32 cellular contexts compared by ENCODE assay signal in genomic region chr16:1519831-1520230, GRCh38. TPM values are rescaled to one million over a fixed set of nuclear protein-coding genes. Genes with fewer than 3 reads are reported as not detected.
DNase-seq lines count a peak whose midpoint lies in the region; ATAC-seq, FAIRE-seq and TF ChIP-seq lines count a peak whose summit lies in the region.
"Had no signal": no experiment of that assay in that cellular context is flagged by ENCODE, and none has a peak within 500 bp of the region (broad histone marks: within the 10 kb centered on the region; RNA-seq: fewer than 3 reads in every experiment).

No MANE protein-coding gene starts in this region.

- H3K36me3 ChIP-seq in K562 (ENCODE audit: control insufficient read depth, insufficient read depth, low read length), result no peaks in the 10 kb centered on the region
- H3K36me3 ChIP-seq: BE2C had no signal

- no peak for TF ChIP-seq RAD21 in K562 (CRISPR knock-in tag; conservative IDR thresholded peaks at IDR 0.05 in 1 of 2, IDR thresholded peaks at IDR 0.05 in 1 of 2)

- peak; percentile 19 for ATAC-seq in stimulated activated naive CD8-positive, alpha-beta T cell treated with anti-CD3 and anti-CD28 coated beads, Interleukin-15, amount 100 ng/mL, for 72 hours
- no peak for ATAC-seq in stimulated activated naive CD8-positive, alpha-beta T cell treated with anti-CD3 and anti-CD28 coated beads, Interleukin-15, Interleukin-2, amounts not matched to agents 100 U/mL and 50 U/mL, for 24 hours
- no peak for ATAC-seq in K562
- ATAC-seq in stimulated activated effector memory CD8-positive, alpha-beta T cell treated with anti-CD3 and anti-CD28 coated beads, Interleukin-12 subunit alpha, Interleukin-12 subunit beta, amount 100 ng/mL, for 72 hours, result peak; percentile 12
- ATAC-seq in GM19035 (IDR thresholded peaks at IDR 0.05; ENCODE audit: unreplicated experiment), result no peak
- ATAC-seq in GM18868 (IDR thresholded peaks at IDR 0.05; ENCODE audit: unreplicated experiment), result no peak
- no peak for ATAC-seq in GM21825 (IDR thresholded peaks at IDR 0.05; ENCODE audit: unreplicated experiment)
- ATAC-seq: GM12878 had no signal

- no peaks in the 10 kb centered on the region for H3K9me3 Mint-ChIP-seq in stimulated activated naive CD8-positive, alpha-beta T cell treated with anti-CD3 and anti-CD28 coated beads, Interleukin-15, amount 100 ng/mL, for 72 hours
- H3K9me3 Mint-ChIP-seq in stimulated activated effector memory CD8-positive, alpha-beta T cell treated with anti-CD3 and anti-CD28 coated beads, Interleukin-12 subunit alpha, Interleukin-12 subunit beta, amount 100 ng/mL, for 72 hours, result no peaks in the 10 kb centered on the region
- H3K9me3 Mint-ChIP-seq: CD4-positive, CD25-positive, alpha-beta regulatory T cell; CD8-positive, alpha-beta memory T cell had no signal

- no peaks in the 10 kb centered on the region for H3K4me1 Mint-ChIP-seq in stimulated activated naive CD8-positive, alpha-beta T cell treated with anti-CD3 and anti-CD28 coated beads, Interleukin-15, amount 100 ng/mL, for 72 hours
- H3K4me1 Mint-ChIP-seq in stimulated activated effector memory CD8-positive, alpha-beta T cell treated with anti-CD3 and anti-CD28 coated beads, Interleukin-12 subunit alpha, Interleukin-12 subunit beta, amount 100 ng/mL, for 72 hours, result no peaks in the 10 kb centered on the region
- H3K4me1 Mint-ChIP-seq: CD14-positive monocyte; CD4-positive, alpha-beta memory T cell; CD8-positive, alpha-beta memory T cell had no signal

- no peaks in the 10 kb centered on the region for H4K20me1 ChIP-seq in K562 (replicated peaks; ENCODE audit: control insufficient read depth, insufficient read depth, low read length)
- H4K20me1 ChIP-seq: BLaER1 had no signal

- no peak for TF ChIP-seq EP300 in K562 (IDR thresholded peaks at IDR 0.05; ENCODE audit: low read length)

- H3K36me3 Mint-ChIP-seq in stimulated activated effector memory CD8-positive, alpha-beta T cell treated with anti-CD3 and anti-CD28 coated beads, Interleukin-12 subunit alpha, Interleukin-12 subunit beta, amount 100 ng/mL, for 72 hours, result peaks cover 5% of the 10 kb centered on the region
- H3K36me3 Mint-ChIP-seq: CD14-positive monocyte; CD4-positive, alpha-beta memory T cell had no signal

- H3K27ac ChIP-seq in K562 (ENCODE audit: extremely low read depth, low read depth, low read length), result no peak overlapping the region
- H3K27ac ChIP-seq: BLaER1 had no signal

- DNase-seq in stimulated activated naive CD8-positive, alpha-beta T cell treated with anti-CD3 and anti-CD28 coated beads, Interleukin-15, amount 100 ng/mL, for 72 hours, result no peak
- no peak for DNase-seq in stimulated activated naive CD8-positive, alpha-beta T cell treated with anti-CD3 and anti-CD28 coated beads, Interleukin-15, Interleukin-2, amounts not matched to agents 100 U/mL and 50 U/mL, for 24 hours
- DNase-seq in K562 (ENCODE audit: extremely low read depth in 1 of 4, low spot score in 3 of 4), result no peak
- DNase-seq in stimulated activated effector memory CD8-positive, alpha-beta T cell treated with anti-CD3 and anti-CD28 coated beads, Interleukin-12 subunit alpha, Interleukin-12 subunit beta, amount 100 ng/mL, for 72 hours (ENCODE audit: low spot score in 2 of 2), result no peak
- DNase-seq: 8988T; ACHN; BE2C; C1 segment of cervical spinal cord; CD4-positive, alpha-beta memory T cell; CD4-positive, CD25-positive, alpha-beta regulatory T cell; CD8-positive, alpha-beta memory T cell; COR-L47; DMS 273 treated with DMSO at 0.1 percent for 48 hours; DMS153; DMS53; DMS79; DND-41; EL; GDM1 had no signal

- no peak for FAIRE-seq in K562 (lab: Jason Lieb, UNC)
- FAIRE-seq: A204.1, GM12878, GM12892, GM18507 had no signal

- H3K27me3 Mint-ChIP-seq in stimulated activated naive CD8-positive, alpha-beta T cell treated with anti-CD3 and anti-CD28 coated beads, Interleukin-15, amount 100 ng/mL, for 72 hours, result no peaks in the 10 kb centered on the region
- H3K27me3 Mint-ChIP-seq: CD4-positive, alpha-beta memory T cell; CD4-positive, CD25-positive, alpha-beta regulatory T cell; CD8-positive, alpha-beta memory T cell had no signal

- in situ Hi-C loops in K562 (cut with MboI), result no loop called here

- no peak overlapping the region for H2AFZ ChIP-seq in K562 (ENCODE audit: low read depth, low read length)

- no peak for TF ChIP-seq CTCF in K562 (IDR thresholded peaks at IDR 0.05 in 2 of 3, conservative IDR thresholded peaks at IDR 0.05 in 1 of 3; ENCODE audit: insufficient read depth in 2 of 3, low read depth in 1 of 3, low read length in 3 of 3)

- H3K27me3 ChIP-seq in K562 (ENCODE audit: control insufficient read depth in 2 of 2, insufficient read depth in 2 of 2, low read length in 2 of 2), result peaks cover 0 to 4% of the 10 kb centered on the region in 2 experiments; a peak in 2 of 5 replicates
- H3K27me3 ChIP-seq: BE2C, BLaER1 had no signal

- POLR2A ChIA-PET in K562 (lab: Yijun Ruan, JAX), result no interaction called here

- H3K4me1 ChIP-seq in K562 (replicated peaks in 1 of 2; ENCODE audit: control insufficient read depth in 2 of 2, insufficient read depth in 2 of 2, low read length in 2 of 2), result peaks cover 0 to 33% of the 10 kb centered on the region in 2 experiments; a peak in 2 of 5 replicates
- H3K4me1 ChIP-seq: BE2C, BLaER1 had no signal

- no peak overlapping the region for H3K4me3 ChIP-seq in K562
- H3K4me3 ChIP-seq: BLaER1, GM12878 had no signal

- H3K27ac Mint-ChIP-seq in stimulated activated naive CD8-positive, alpha-beta T cell treated with anti-CD3 and anti-CD28 coated beads, Interleukin-15, amount 100 ng/mL, for 72 hours, result no peak overlapping the region
- no peak overlapping the region for H3K27ac Mint-ChIP-seq in stimulated activated effector memory CD8-positive, alpha-beta T cell treated with anti-CD3 and anti-CD28 coated beads, Interleukin-12 subunit alpha, Interleukin-12 subunit beta, amount 100 ng/mL, for 72 hours
- H3K27ac Mint-ChIP-seq: CD14-positive monocyte; CD4-positive, alpha-beta memory T cell had no signal

- no peak overlapping the region for H3K4me3 Mint-ChIP-seq in stimulated activated naive CD8-positive, alpha-beta T cell treated with anti-CD3 and anti-CD28 coated beads, Interleukin-15, amount 100 ng/mL, for 72 hours
- no peak overlapping the region for H3K4me3 Mint-ChIP-seq in stimulated activated effector memory CD8-positive, alpha-beta T cell treated with anti-CD3 and anti-CD28 coated beads, Interleukin-12 subunit alpha, Interleukin-12 subunit beta, amount 100 ng/mL, for 72 hours
- H3K4me3 Mint-ChIP-seq: CD14-positive monocyte; CD4-positive, alpha-beta memory T cell; CD4-positive, CD25-positive, alpha-beta regulatory T cell; CD8-positive, alpha-beta memory T cell had no signal

- H3K9me1 ChIP-seq in K562 (ENCODE audit: control insufficient read depth, insufficient read depth, low read length), result no peaks in the 10 kb centered on the region

- H3K9ac ChIP-seq in K562 (ENCODE audit: insufficient read depth in 1 of 2, low read depth in 2 of 2, low read length in 2 of 2), result peak overlapping the region in 1 of 2 experiments; percentile 26; a peak in 1 of 4 replicates
- H3K9ac ChIP-seq: BLaER1 had no signal

- CTCF ChIA-PET in K562 (lab: Yijun Ruan, JAX; ENCODE audit: low intra/inter-chr PET ratio), result no interaction called here

- TF ChIP-seq POLR2A in K562 (conservative IDR thresholded peaks at IDR 0.05), result no peak

- WGBS in K562 (ENCODE audit: insufficient coverage, low coverage, missing lambda C conversion rate), result 73% methylated on average over 17 of the region's 17 CpGs

- no peaks in the 10 kb centered on the region for H3K9me3 ChIP-seq in K562 (replicated peaks; ENCODE audit: control insufficient read depth, insufficient read depth, low read depth, low read length)
- H3K9me3 ChIP-seq: BE2C had no signal

- BruUV-seq in K562 (replicated peaks; lab: Mats Ljungman, UMichigan), result no TSS peak

- no peak overlapping the region for H3K4me2 ChIP-seq in K562 (ENCODE audit: insufficient read depth, low read length)
- H3K4me2 ChIP-seq: BLaER1 had no signal

- no peaks in the 10 kb centered on the region for H3K79me2 ChIP-seq in K562 (ENCODE audit: control insufficient read depth, insufficient read depth, low read length)

- intact Hi-C loops in K562 (cut with micrococcal nuclease), result no loop called here

RNA-seq across cellular contexts. Expression of gene TMEM204, which starts 13.6 kb away (rescaled TPM):
- not detected in 2 replicates for total RNA-seq in K562 (2011; cell fraction: chromatin; rRNA removed; ENCODE audit: low replicate concordance)
- not detected in 2 replicates for total RNA-seq in K562 (2011; cell fraction: nucleolus; rRNA removed)
- total RNA-seq in K562 (2011; cell fraction: nucleoplasm; rRNA removed), result not detected in 2 replicates
- not detected in 2 replicates for total RNA-seq in K562 (2014; rRNA removed)
- not detected in 2 replicates for total RNA-seq in K562 (2014; rRNA removed; fragmentation: Illumina TruSeq; extraction: Trizol)
- total RNA-seq in K562 (2015; rRNA removed; fragmentation: Illumina TruSeq; extraction: Trizol), result not detected in 2 replicates
- 0.18 TPM in 1 of 2 replicates, not detected in the other for total RNA-seq in K562 (2021)
- not detected in 2 replicates for polyA plus RNA-seq in K562 (2011; rRNA removed)
- not detected in 2 replicates for polyA plus RNA-seq in K562 (2011; cell fraction: cytosol; rRNA removed)
- not detected in 2 replicates for polyA plus RNA-seq in K562 (2011; cell fraction: nucleus; rRNA removed)
- 0.09 and 0.29 TPM in 2 replicates for polyA plus RNA-seq in K562 (2012)
- not detected in 2 replicates for polyA plus RNA-seq in K562 (2014; fragmentation: Illumina TruSeq; extraction: Trizol)
- under 1 TPM in 1 of 2 experiments, not detected in 1; 0.04 TPM for polyA plus RNA-seq in K562 (2014; fragmentation: Nextera tagmentation; extraction: Ambion mirVana)
- polyA plus RNA-seq in K562 (2014; rRNA removed), result not detected in 2 replicates
- not detected in 2 replicates for polyA minus RNA-seq in K562 (2011; rRNA and poly(A)+ RNA removed)
- polyA minus RNA-seq in K562 (2011; cell fraction: cytosol; rRNA and poly(A)+ RNA removed), result not detected in 2 replicates
- not detected in 2 replicates for polyA minus RNA-seq in K562 (2011; cell fraction: nucleus; rRNA and poly(A)+ RNA removed)
- total RNA-seq: A673, Daoy, G401 had no signal

RNA-seq across cellular contexts. Expression of gene TELO2, which starts 26.7 kb away (rescaled TPM):
- total RNA-seq in K562 (2011; cell fraction: chromatin; rRNA removed; ENCODE audit: low replicate concordance), result 105 and 266 TPM in 2 replicates
- 180 and 212 TPM in 2 replicates for total RNA-seq in K562 (2011; cell fraction: nucleolus; rRNA removed)
- total RNA-seq in K562 (2011; cell fraction: nucleoplasm; rRNA removed), result 109 and 112 TPM in 2 replicates
- 35.1 and 47.4 TPM in 2 replicates for total RNA-seq in K562 (2014; rRNA removed)
- 1.7 and 3.0 TPM in 2 replicates for total RNA-seq in K562 (2014; rRNA removed; fragmentation: Illumina TruSeq; extraction: Trizol)
- 21.2 and 21.9 TPM in 2 replicates for total RNA-seq in K562 (2015; rRNA removed; fragmentation: Illumina TruSeq; extraction: Trizol)
- total RNA-seq in K562 (2021), result 77.4 and 91.8 TPM in 2 replicates
- polyA plus RNA-seq in K562 (2011; rRNA removed), result 14.5 and 24.6 TPM in 2 replicates
- polyA plus RNA-seq in K562 (2011; cell fraction: cytosol; rRNA removed), result 19.9 and 53.3 TPM in 2 replicates
- 229 and 359 TPM in 2 replicates for polyA plus RNA-seq in K562 (2011; cell fraction: nucleus; rRNA removed)
- 48.2 and 53.0 TPM in 2 replicates for polyA plus RNA-seq in K562 (2012)
- 8.2 and 29.3 TPM in 2 replicates for polyA plus RNA-seq in K562 (2014; fragmentation: Illumina TruSeq; extraction: Trizol)
- 1 to 10 TPM in 1 of 2 experiments, under 1 TPM in 1; 0.51 to 1.4 TPM for polyA plus RNA-seq in K562 (2014; fragmentation: Nextera tagmentation; extraction: Ambion mirVana)
- 60.2 and 63.2 TPM in 2 replicates for polyA plus RNA-seq in K562 (2014; rRNA removed)
- 5.7 and 6.3 TPM in 2 replicates for polyA minus RNA-seq in K562 (2011; rRNA and poly(A)+ RNA removed)
- 24.3 and 30.0 TPM in 2 replicates for polyA minus RNA-seq in K562 (2011; cell fraction: cytosol; rRNA and poly(A)+ RNA removed)
- 48.3 and 54.8 TPM in 2 replicates for polyA minus RNA-seq in K562 (2011; cell fraction: nucleus; rRNA and poly(A)+ RNA removed)

RNA-seq across cellular contexts. Expression of gene PTX4, which starts 31.1 kb away (rescaled TPM):
- total RNA-seq in K562 (2011; cell fraction: chromatin; rRNA removed; ENCODE audit: low replicate concordance), result not detected in 2 replicates
- not detected in 2 replicates for total RNA-seq in K562 (2011; cell fraction: nucleolus; rRNA removed)
- not detected in 2 replicates for total RNA-seq in K562 (2011; cell fraction: nucleoplasm; rRNA removed)
- not detected in 2 replicates for total RNA-seq in K562 (2014; rRNA removed)
- total RNA-seq in K562 (2014; rRNA removed; fragmentation: Illumina TruSeq; extraction: Trizol), result not detected in 2 replicates
- total RNA-seq in K562 (2015; rRNA removed; fragmentation: Illumina TruSeq; extraction: Trizol), result not detected in 2 replicates
- 0.11 and 0.38 TPM in 2 replicates for total RNA-seq in K562 (2021)
- polyA plus RNA-seq in K562 (2011; rRNA removed), result not detected in 2 replicates
- polyA plus RNA-seq in K562 (2011; cell fraction: cytosol; rRNA removed), result 0.07 TPM in 1 of 2 replicates, not detected in the other
- polyA plus RNA-seq in K562 (2011; cell fraction: nucleus; rRNA removed), result 0.09 TPM in 1 of 2 replicates, not detected in the other
- polyA plus RNA-seq in K562 (2012), result not detected in 2 replicates
- not detected in 2 replicates for polyA plus RNA-seq in K562 (2014; fragmentation: Illumina TruSeq; extraction: Trizol)
- not detected for polyA plus RNA-seq in K562 (2014; fragmentation: Nextera tagmentation; extraction: Ambion mirVana)
- polyA plus RNA-seq in K562 (2014; rRNA removed), result not detected in 2 replicates
- not detected in 2 replicates for polyA minus RNA-seq in K562 (2011; rRNA and poly(A)+ RNA removed)
- polyA minus RNA-seq in K562 (2011; cell fraction: cytosol; rRNA and poly(A)+ RNA removed), result not detected in 2 replicates
- polyA minus RNA-seq in K562 (2011; cell fraction: nucleus; rRNA and poly(A)+ RNA removed), result not detected in 2 replicates
- total RNA-seq: A673; CD4-positive, alpha-beta memory T cell; CD4-positive, CD25-positive, alpha-beta regulatory T cell; CD8-positive, alpha-beta memory T cell; Daoy; GM12878 had no signal
- polyA plus RNA-seq: AG04450; CD14-positive monocyte; CD4-positive, alpha-beta memory T cell; CD4-positive, CD25-positive, alpha-beta regulatory T cell; CD8-positive, alpha-beta memory T cell; GM12878 had no signal

RNA-seq across cellular contexts. Expression of gene CLCN7, which starts 45.0 kb away (rescaled TPM):
- 211 and 640 TPM in 2 replicates for total RNA-seq in K562 (2011; cell fraction: chromatin; rRNA removed; ENCODE audit: low replicate concordance)
- total RNA-seq in K562 (2011; cell fraction: nucleolus; rRNA removed), result 395 and 397 TPM in 2 replicates
- total RNA-seq in K562 (2011; cell fraction: nucleoplasm; rRNA removed), result 230 and 249 TPM in 2 replicates
- total RNA-seq in K562 (2014; rRNA removed) (56.3 and 60.8 TPM in 2 replicates), K562 (2014; rRNA removed; fragmentation: Illumina TruSeq; extraction: Trizol) (8.4 and 10.7 TPM in 2 replicates), K562 (2015; rRNA removed; fragmentation: Illumina TruSeq; extraction: Trizol) (19.6 and 22.4 TPM in 2 replicates), K562 (2021) (85.3 and 97.0 TPM in 2 replicates)
- polyA plus RNA-seq in K562 (2011; rRNA removed) (18.2 and 29.5 TPM in 2 replicates), K562 (2014; fragmentation: Illumina TruSeq; extraction: Trizol) (18.7 and 39.3 TPM in 2 replicates), K562 (2014; fragmentation: Nextera tagmentation; extraction: Ambion mirVana) (under 1 TPM; 0.06 TPM), K562 (2014; rRNA removed) (81.5 and 126 TPM in 2 replicates)
- polyA plus RNA-seq in K562 (2011; cell fraction: cytosol; rRNA removed), result 15.2 and 41.1 TPM in 2 replicates
- polyA plus RNA-seq in K562 (2011; cell fraction: nucleus; rRNA removed), result 239 and 402 TPM in 2 replicates
- 92.4 and 190 TPM in 2 replicates for polyA plus RNA-seq in K562 (2012)
- 9.3 and 23.0 TPM in 2 replicates for polyA minus RNA-seq in K562 (2011; rRNA and poly(A)+ RNA removed)
- 19.6 and 27.9 TPM in 2 replicates for polyA minus RNA-seq in K562 (2011; cell fraction: cytosol; rRNA and poly(A)+ RNA removed)
- 70.2 and 71.9 TPM in 2 replicates for polyA minus RNA-seq in K562 (2011; cell fraction: nucleus; rRNA and poly(A)+ RNA removed)

Comparison
In these comparisons a context has a peak if more than half of its experiments do, and no peak if none do; other contexts are left out.
1. ATAC-seq: peak in stimulated activated naive CD8-positive, alpha-beta T cell treated with anti-CD3 and anti-CD28 coated beads, Interleukin-15, amount 100 ng/mL, for 72 hours (single experiment) and stimulated activated effector memory CD8-positive, alpha-beta T cell treated with anti-CD3 and anti-CD28 coated beads, Interleukin-12 subunit alpha, Interleukin-12 subunit beta, amount 100 ng/mL, for 72 hours (single experiment); none in stimulated activated naive CD8-positive, alpha-beta T cell treated with anti-CD3 and anti-CD28 coated beads, Interleukin-15, Interleukin-2, amounts not matched to agents 100 U/mL and 50 U/mL, for 24 hours (single experiment), K562 (single experiment), GM19035 (single experiment), GM18868 (single experiment) and GM21825 (single experiment).